22 cellular contexts compared by ENCODE assay signal in the genomic region with DNA sequence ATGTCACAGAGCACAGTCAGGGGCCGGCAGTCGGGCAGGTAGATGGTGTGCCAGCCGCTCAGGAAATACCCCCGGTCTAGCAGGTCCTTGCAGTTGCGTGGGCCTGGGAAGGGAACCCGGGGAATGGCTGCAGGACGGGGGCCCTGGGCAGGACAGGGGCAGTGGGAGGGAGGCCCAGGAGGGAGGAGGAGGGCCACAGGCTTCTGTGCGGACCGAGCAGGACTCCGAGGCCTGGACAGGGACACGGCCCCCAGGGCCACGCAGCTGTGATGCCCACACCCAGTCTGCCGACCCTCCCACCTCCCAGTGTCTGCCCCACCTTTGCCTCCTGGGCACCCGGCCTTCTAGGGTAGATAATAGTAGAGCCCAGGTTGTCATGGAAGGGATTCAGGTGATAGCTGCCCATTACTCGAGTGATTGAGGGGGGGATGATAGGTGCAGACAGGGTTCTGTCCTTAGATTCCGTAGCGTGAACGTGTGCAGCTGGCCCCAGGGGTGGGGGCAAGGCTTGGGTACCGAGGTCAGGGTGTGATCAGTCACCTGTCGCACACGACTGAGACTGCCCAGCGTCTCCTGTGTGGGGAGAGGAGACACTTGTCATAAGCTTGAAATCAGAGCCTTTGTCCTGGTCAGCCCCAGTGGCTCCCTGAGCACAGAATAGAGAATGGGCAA. TPM values are rescaled to one million over a fixed set of nuclear protein-coding genes. Genes with fewer than 3 reads are reported as not detected.
DNase-seq lines count a peak whose midpoint lies in the region; ATAC-seq and TF ChIP-seq lines count a peak whose summit lies in the region.
"Had no signal": no experiment of that assay in that cellular context is flagged by ENCODE, and none has a peak within 500 bp of the region (broad histone marks: within the 10 kb centered on the region; RNA-seq: fewer than 3 reads in every experiment).

No MANE protein-coding gene starts in this region.

- POLR2A ChIA-PET in RWPE1 (lab: Yijun Ruan, JAX; ENCODE audit: low non-redundant PET), result no interaction called here

- no peaks in the 10 kb centered on the region for H3K9me3 ChIP-seq in H9 (ENCODE audit: control insufficient read depth, low read depth, low read length)
- H3K9me3 ChIP-seq: BE2C had no signal

- no peak overlapping the region for H3K4me2 ChIP-seq in H9 (ENCODE audit: insufficient read depth, insufficient read length, low read length)
- H3K4me2 ChIP-seq: KMS-11, PC-9 had no signal

- H3K9me3 Mint-ChIP-seq in CD14-positive monocyte, result peaks cover 42 to 66% (median 54%) of the 10 kb centered on the region in 7 donors
- no peaks in the 10 kb centered on the region for H3K9me3 Mint-ChIP-seq in H9
- H3K9me3 Mint-ChIP-seq: CD4-positive, CD25-positive, alpha-beta regulatory T cell; HFFc6 had no signal

- H3K4me1 Mint-ChIP-seq in CD14-positive monocyte, result peaks cover 57% of the 10 kb centered on the region
- no peaks in the 10 kb centered on the region for H3K4me1 Mint-ChIP-seq in H9
- H3K4me1 Mint-ChIP-seq: CD4-positive, CD25-positive, alpha-beta regulatory T cell had no signal

- H3K4me3 Mint-ChIP-seq in CD14-positive monocyte (peak overlapping the region; percentile 21 to 98), H9 (no peak overlapping the region)
- H3K4me3 Mint-ChIP-seq: CD4-positive, CD25-positive, alpha-beta regulatory T cell; HFFc6 had no signal

- H3T11ph ChIP-seq in H9 (ENCODE audit: low read length), result no peak overlapping the region

- H2BK5ac ChIP-seq in H9 (ENCODE audit: insufficient read length, low read length), result no peak overlapping the region

- H2AFZ ChIP-seq in H9 (ENCODE audit: low read length), result no peak overlapping the region
- H2AFZ ChIP-seq: PC-9 had no signal

- H4K5ac ChIP-seq in H9 (ENCODE audit: insufficient read length, low read depth, low read length), result no peak overlapping the region

- H3K4ac ChIP-seq in H9 (ENCODE audit: low read depth, low read length), result no peak overlapping the region

- H2BK120ac ChIP-seq in H9 (ENCODE audit: low read depth, low read length, poor library complexity, severe bottlenecking), result no peak overlapping the region

- H3K9ac ChIP-seq in H9 (ENCODE audit: extremely low read depth, insufficient read length, low read length), result no peak overlapping the region
- H3K9ac ChIP-seq: KMS-11 had no signal

- H3K36me3 Mint-ChIP-seq in CD14-positive monocyte, result peaks cover 76 to 92% of the 10 kb centered on the region in 2 donors
- no peaks in the 10 kb centered on the region for H3K36me3 Mint-ChIP-seq in H9 (ENCODE audit: insufficient read depth in 1 of 3, low read depth in 3 of 3)
- H3K36me3 Mint-ChIP-seq: CD4-positive, CD25-positive, alpha-beta regulatory T cell had no signal

- WGBS in H9 (ENCODE audit: extremely low coverage, insufficient read length, low lambda C conversion rate), result no CpG with 5 or more reads among the region's 22 CpGs

- no peak for DNase-seq in CD14-positive monocyte (ENCODE audit: low spot score)
- no peak for DNase-seq in H9
- peak; percentile 40 for DNase-seq in left lobe of liver (ENCODE audit: low spot score)
- peak; percentile 1 for DNase-seq in stimulated activated CD8-positive, alpha-beta memory T cell treated with anti-CD3 and anti-CD28 coated beads, Interleukin-4, amount 100 ng/mL, for 48 hours
- DNase-seq in RWPE1 (ENCODE audit: low spot score), result no peak
- DNase-seq in SIG-M5 treated with dmso at 0.1 percent for 504 hours (lab: John Stamatoyannopoulos, UW; ENCODE audit: unreplicated experiment), result no peak
- DNase-seq: BE2C; CD4-positive, CD25-positive, alpha-beta regulatory T cell; EL; GF-D8; HFFc6; NCI-H1092 treated with DMSO at 0.1 percent for 48 hours; NCI-H1436 treated with DMSO at 0.1 percent for 48 hours; NCI-H1930; NCI-H510A; PC-9; RPMI8226; SHP77 treated with DMSO at 0.1 percent for 48 hours had no signal

- H3K23me2 ChIP-seq in H9 (ENCODE audit: insufficient read length, low read depth, low read length, poor library complexity, severe bottlenecking), result no peaks in the 10 kb centered on the region

- no peak overlapping the region for H4K8ac ChIP-seq in H9 (replicated peaks; ENCODE audit: insufficient read length, low read depth, low read length)

- H3K27ac Mint-ChIP-seq in CD14-positive monocyte (peak overlapping the region in 6 of 7 donors; percentile 72 to 98 (median 89)), H9 (peak overlapping the region in 1 of 3 experiments; percentile 72; a peak in 1 of 7 replicates)
- H3K27ac Mint-ChIP-seq: CD4-positive, CD25-positive, alpha-beta regulatory T cell; HFFc6 had no signal

- no peaks in the 10 kb centered on the region for H3K79me1 ChIP-seq in H9 (ENCODE audit: insufficient read depth, low read depth, low read length, poor library complexity, severe bottlenecking)

- CTCF ChIA-PET in RWPE1 (lab: Yijun Ruan, JAX), result no interaction called here

- no peak for TF ChIP-seq CTCF in CD14-positive monocyte (IDR thresholded peaks at IDR 0.05)
- no peak for TF ChIP-seq CTCF in H9 (conservative IDR thresholded peaks at IDR 0.05)
- TF ChIP-seq CTCF in RWPE1 (conservative IDR thresholded peaks at IDR 0.05; ENCODE audit: low read depth), result no peak

- H3K23ac ChIP-seq in H9 (ENCODE audit: insufficient read length, low read depth, low read length), result no peak overlapping the region

- no peaks in the 10 kb centered on the region for H3K27me3 ChIP-seq in H9 (ENCODE audit: insufficient read depth, low read length)
- H3K27me3 ChIP-seq: BE2C had no signal

- ATAC-seq in left lobe of liver (no peak), HG03135 (IDR thresholded peaks at IDR 0.05; ENCODE audit: unreplicated experiment) (no peak)

- no peak overlapping the region for H3K56ac ChIP-seq in H9 (ENCODE audit: insufficient read length, low read depth, low read length)

- no peak overlapping the region for H2AK5ac ChIP-seq in H9 (ENCODE audit: insufficient read length, low read length)

- H3K27me3 Mint-ChIP-seq in CD14-positive monocyte (ENCODE audit: low read depth in 3 of 3) (peaks cover 0 to 6% (median 0%) of the 10 kb centered on the region in 3 donors), H9 (ENCODE audit: low read depth) (no peaks in the 10 kb centered on the region; the same call in 1 of the 2 replicates)

- intact Hi-C loops in CD14-positive monocyte (cut with micrococcal nuclease), result no loop called here

- H3K79me2 ChIP-seq in H9 (ENCODE audit: insufficient read depth, low read length), result no peaks in the 10 kb centered on the region

- H3K27ac ChIP-seq in H9 (ENCODE audit: insufficient read length, low read depth, low read length) (no peak overlapping the region), RWPE1 (no peak overlapping the region)
- H3K27ac ChIP-seq: KMS-11, PC-9 had no signal

- H2BK15ac ChIP-seq in H9 (ENCODE audit: low read depth, low read length), result 0 out of 2 replicates have a peak overlapping the region, but pooled peaks have one; percentile 16

- H3K14ac ChIP-seq in H9 (ENCODE audit: insufficient read depth, low read length), result no peak overlapping the region; the same call in 1 of the 2 replicates

- H2BK20ac ChIP-seq in H9 (ENCODE audit: low read depth, low read length, poor library complexity, severe bottlenecking), result no peak overlapping the region

- no peaks in the 10 kb centered on the region for H4K20me1 ChIP-seq in H9 (ENCODE audit: control insufficient read depth, insufficient read depth, insufficient read length)

- no peak overlapping the region for H3K18ac ChIP-seq in H9 (ENCODE audit: insufficient read length, low read depth, low read length)

- no peaks in the 10 kb centered on the region for H3K4me1 ChIP-seq in H9 (ENCODE audit: insufficient read depth, low read length)

- H4K91ac ChIP-seq in H9 (ENCODE audit: insufficient read length, low read depth, low read length), result no peak overlapping the region

- H2BK12ac ChIP-seq in H9 (ENCODE audit: insufficient read length, low read depth, low read length), result no peak overlapping the region

RNA-seq across cellular contexts. Expression of a gene that starts 4.5 kb away (rescaled TPM):
- 1,000 to 10,000 TPM; 6,268 to 7,680 TPM for polyA plus RNA-seq in CD14-positive monocyte
- not detected in 2 replicates for total RNA-seq in H9 (2021)
- total RNA-seq in left lobe of liver, result 0.93 TPM
- total RNA-seq: A673; CD4-positive, CD25-positive, alpha-beta regulatory T cell; H4; HFFc6; PC-9 had no signal

RNA-seq across cellular contexts. Expression of a gene that starts 32.6 kb away (rescaled TPM):
- polyA plus RNA-seq in CD14-positive monocyte, result not detected
- total RNA-seq in H9 (2021) (not detected in 2 replicates), left lobe of liver (95.7 TPM)
- total RNA-seq: A673; CD4-positive, CD25-positive, alpha-beta regulatory T cell; H4; HFFc6; PC-9 had no signal
- polyA plus RNA-seq: CD4-positive, CD25-positive, alpha-beta regulatory T cell had no signal

Comparison
In these comparisons a context has a peak if more than half of its experiments do, and no peak if none do; other contexts are left out.
1. DNase-seq: peak in left lobe of liver (single experiment) and stimulated activated CD8-positive, alpha-beta memory T cell treated with anti-CD3 and anti-CD28 coated beads, Interleukin-4, amount 100 ng/mL, for 48 hours (single experiment); none in CD14-positive monocyte (single experiment), H9 (single experiment), RWPE1 (single experiment) and SIG-M5 treated with dmso at 0.1 percent for 504 hours (single experiment).
2. H3K4me3 Mint-ChIP-seq: peak in CD14-positive monocyte (2 of 2); none in H9 (0 of 2).
3. RNA of a gene that starts 32.6 kb away (total RNA-seq): 95.7 TPM in left lobe of liver (single experiment); not detected in H9; every median in the first group is over 10 times any median in the second.